ENCODE assay signal across 16 cellular contexts in the genomic region with DNA sequence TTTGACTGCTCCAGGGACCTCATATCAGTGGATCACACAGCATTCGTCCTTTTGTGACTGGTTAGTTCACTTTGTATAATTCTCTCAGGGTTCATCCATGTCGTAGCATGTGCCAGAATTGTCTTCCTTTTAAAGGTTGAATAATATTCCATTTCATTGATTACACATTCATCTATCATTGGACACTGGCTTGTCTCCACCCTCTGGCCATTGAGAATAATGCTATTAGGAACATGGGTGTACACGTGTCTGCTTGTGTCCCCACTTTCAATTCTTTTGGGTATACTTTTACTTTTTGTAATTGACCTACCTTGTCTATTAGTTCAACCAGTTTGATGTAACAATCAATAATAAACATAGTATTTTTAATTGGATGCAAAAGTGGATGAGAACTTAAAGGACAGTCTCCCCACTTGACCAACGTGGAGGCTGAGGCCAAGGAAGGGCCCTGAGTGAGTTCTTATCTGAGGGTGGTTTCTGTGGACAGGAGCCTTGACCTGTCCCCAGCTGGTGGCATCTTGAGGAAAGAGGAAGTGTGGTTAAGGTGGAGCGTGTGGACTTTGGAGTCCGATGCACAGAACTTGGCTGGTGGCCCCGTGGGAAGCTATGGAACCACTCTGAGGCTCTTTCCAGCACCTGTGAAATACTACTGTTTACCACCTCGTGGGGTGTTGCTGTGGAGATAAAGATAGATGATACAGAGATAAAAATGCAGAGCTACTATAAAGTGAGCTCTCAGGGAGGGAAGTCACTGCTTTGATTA. TPM values are rescaled to one million over a fixed set of nuclear protein-coding genes. Genes with fewer than 3 reads are reported as not detected.
DNase-seq lines count a peak whose midpoint lies in the region; ATAC-seq and TF ChIP-seq lines count a peak whose summit lies in the region.
"Had no signal": no experiment of that assay in that cellular context is flagged by ENCODE, and none has a peak within 500 bp of the region (broad histone marks: within the 10 kb centered on the region; RNA-seq: fewer than 3 reads in every experiment).

No MANE protein-coding gene starts in this region.

- H3K27me3 ChIP-seq in BLaER1 treated with 17β-estradiol and CSF1 and Interleukin-3, amounts not matched to agents 10 nM and 100 nM: no peaks in the 10 kb centered on the region
- H3K27me3 ChIP-seq in OCI-LY3 (ENCODE audit: low read depth, low read length): no peaks in the 10 kb centered on the region
- no peaks in the 10 kb centered on the region for H3K27me3 ChIP-seq in uterus
- no peaks in the 10 kb centered on the region for H3K27me3 ChIP-seq in brain microvascular endothelial cell (replicated peaks)

- peaks cover 20% of the 10 kb centered on the region for H3K36me3 Mint-ChIP-seq in memory B cell
- H3K36me3 Mint-ChIP-seq: CD4-positive, CD25-positive, alpha-beta regulatory T cell; type B pancreatic cell had no signal

- peaks cover 81% of the 10 kb centered on the region for H3K4me1 Mint-ChIP-seq in memory B cell
- H3K4me1 Mint-ChIP-seq: CD4-positive, CD25-positive, alpha-beta regulatory T cell had no signal

- peaks cover 100% of the 10 kb centered on the region for H3K79me2 ChIP-seq in OCI-LY3 (ENCODE audit: low read length)

- H2AFZ ChIP-seq in OCI-LY3 (ENCODE audit: low read depth, low read length): no peak overlapping the region

- peak overlapping the region in 9 of 11 experiments; percentile 16 to 55 (median 30); a peak in 15 of 22 replicates for H3K4me2 ChIP-seq in BLaER1 treated with 17β-estradiol and CSF1 and Interleukin-3, amounts not matched to agents 10 nM and 100 nM
- H3K4me2 ChIP-seq in OCI-LY3 (ENCODE audit: low read length): peak overlapping the region; percentile 30
- H3K4me2 ChIP-seq: A549 had no signal

- no peak for TF ChIP-seq POLR2A in uterus (IDR thresholded peaks at IDR 0.05)

- peaks cover 4 to 100% (median 93%) of the 10 kb centered on the region in 11 experiments; a peak in 17 of 22 replicates for H4K20me1 ChIP-seq in BLaER1 treated with 17β-estradiol and CSF1 and Interleukin-3, amounts not matched to agents 10 nM and 100 nM
- peaks cover 92% of the 10 kb centered on the region for H4K20me1 ChIP-seq in OCI-LY3 (ENCODE audit: insufficient read depth, low read length)

- in situ Hi-C loops in GM13977 (cut with MboI; ENCODE audit: low pct_unique_long_range_greater_than_20kb, low sequenced_read_pairs, unreplicated experiment) (no loop called here), brain microvascular endothelial cell (cut with HindIII; ENCODE audit: low pct_ligation_motif_present, low sequenced_read_pairs) (no loop called here)

- no peak overlapping the region for H3K9ac ChIP-seq in BLaER1 treated with 17β-estradiol and CSF1 and Interleukin-3, amounts not matched to agents 10 nM and 100 nM
- peak overlapping the region; percentile 27; the same call in 1 of the 2 replicates for H3K9ac ChIP-seq in OCI-LY3 (ENCODE audit: low read length)

- H3K9me3 ChIP-seq in BLaER1 treated with 17β-estradiol and CSF1 and Interleukin-3, amounts not matched to agents 10 nM and 100 nM (replicated peaks in 1 of 11): no peaks in the 10 kb centered on the region
- H3K9me3 ChIP-seq in OCI-LY3 (ENCODE audit: insufficient read depth, low read length) (no peaks in the 10 kb centered on the region), uterus (no peaks in the 10 kb centered on the region)
- H3K9me3 ChIP-seq: A549, breast epithelium had no signal

- H3K4me1 ChIP-seq in BLaER1 treated with 17β-estradiol and CSF1 and Interleukin-3, amounts not matched to agents 10 nM and 100 nM: peaks cover 23 to 39% (median 28%) of the 10 kb centered on the region in 10 experiments
- peaks cover 99% of the 10 kb centered on the region for H3K4me1 ChIP-seq in OCI-LY3 (ENCODE audit: low read length)
- no peaks in the 10 kb centered on the region for H3K4me1 ChIP-seq in uterus
- H3K4me1 ChIP-seq: A549, breast epithelium had no signal

- no peak for DNase-seq in GM13977 (ENCODE audit: low spot score)
- DNase-seq in memory B cell (ENCODE audit: low spot score in 2 of 2): peak in 1 of 2 donors; percentile 24
- no peak for DNase-seq in stimulated activated CD8-positive, alpha-beta memory T cell treated with anti-CD3 and anti-CD28 coated beads, Interleukin-4, amount 100 ng/mL, for 48 hours
- no peak for DNase-seq in uterus
- no peak for DNase-seq in brain microvascular endothelial cell
- no peak for DNase-seq in retina
- DNase-seq: CD4-positive, CD25-positive, alpha-beta regulatory T cell; posterior cingulate gyrus; Right ventricle myocardium superior had no signal

- H3K4me3 ChIP-seq in BLaER1 treated with 17β-estradiol and CSF1 and Interleukin-3, amounts not matched to agents 10 nM and 100 nM: no peak overlapping the region
- H3K4me3 ChIP-seq in OCI-LY3 (ENCODE audit: low read length) (no peak overlapping the region), uterus (no peak overlapping the region), brain microvascular endothelial cell (ENCODE audit: low read depth, low read length) (no peak overlapping the region)
- H3K4me3 ChIP-seq: A549, breast epithelium, skin epidermis had no signal

- no peaks in the 10 kb centered on the region for H3K9me3 Mint-ChIP-seq in memory B cell
- H3K9me3 Mint-ChIP-seq: CD4-positive, CD25-positive, alpha-beta regulatory T cell; type B pancreatic cell had no signal

- ATAC-seq in memory B cell (ENCODE audit: low read depth): peak; percentile 51
- ATAC-seq: A549, esophagus mucosa had no signal

- H3K4me3 Mint-ChIP-seq in memory B cell: peak overlapping the region; percentile 37
- H3K4me3 Mint-ChIP-seq: CD4-positive, CD25-positive, alpha-beta regulatory T cell; type B pancreatic cell had no signal

- peak; percentile 61 for TF ChIP-seq CTCF in GM13977 (IDR thresholded peaks at IDR 0.05; ENCODE audit: extremely low read depth, insufficient read depth, missing control alignments)
- peak; percentile 47 for TF ChIP-seq CTCF in OCI-LY3 (IDR thresholded peaks at IDR 0.05; ENCODE audit: low read depth, low read length)
- TF ChIP-seq CTCF in uterus (IDR thresholded peaks at IDR 0.05): no peak
- no peak for TF ChIP-seq CTCF in brain microvascular endothelial cell (IDR thresholded peaks at IDR 0.05; ENCODE audit: low read depth, low read length, missing control alignments)

- peak overlapping the region; percentile 79 for H3K27ac Mint-ChIP-seq in memory B cell
- H3K27ac Mint-ChIP-seq: type B pancreatic cell had no signal

- H3K27ac ChIP-seq in BLaER1 treated with 17β-estradiol and CSF1 and Interleukin-3, amounts not matched to agents 10 nM and 100 nM: no peak overlapping the region
- peak overlapping the region; percentile 94 for H3K27ac ChIP-seq in OCI-LY3 (ENCODE audit: low read length)
- no peak overlapping the region for H3K27ac ChIP-seq in uterus
- H3K27ac ChIP-seq in brain microvascular endothelial cell: no peak overlapping the region
- H3K27ac ChIP-seq: A549, breast epithelium, skin epidermis had no signal

- intact Hi-C loops in uterus (cut with DNase I; ENCODE audit: low total_unique reads): no loop called here

- peaks cover 0 to 72% (median 0%) of the 10 kb centered on the region in 11 experiments; a peak in 10 of 22 replicates for H3K36me3 ChIP-seq in BLaER1 treated with 17β-estradiol and CSF1 and Interleukin-3, amounts not matched to agents 10 nM and 100 nM
- peaks cover 38% of the 10 kb centered on the region for H3K36me3 ChIP-seq in OCI-LY3 (replicated peaks; ENCODE audit: low read depth, low read length)
- H3K36me3 ChIP-seq in uterus: no peaks in the 10 kb centered on the region
- H3K36me3 ChIP-seq in brain microvascular endothelial cell (replicated peaks): no peaks in the 10 kb centered on the region
- H3K36me3 ChIP-seq: breast epithelium had no signal

- H3K27me3 Mint-ChIP-seq in memory B cell: no peaks in the 10 kb centered on the region

RNA-seq across cellular contexts. Expression of a gene that starts 16.6 kb away (rescaled TPM):
- 1 to 10 TPM in 2 of 4 donors, under 1 TPM in 2; 0.26 to 5.2 (median 1.2) TPM for total RNA-seq in uterus

Comparison
In these comparisons a context has a peak if more than half of its experiments do, and no peak if none do; other contexts are left out.
1. CTCF ChIP-seq: peak in GM13977 (single experiment) and OCI-LY3 (single experiment); none in uterus (0 of 4) and brain microvascular endothelial cell (single experiment).